ENCODE assay signal across 11 cellular contexts in genomic region chr17:78934681-78935418, GRCh38. TPM values are rescaled to one million over a fixed set of nuclear protein-coding genes. Genes with fewer than 3 reads are reported as not detected.
DNase-seq lines count a peak whose midpoint lies in the region; ATAC-seq and TF ChIP-seq lines count a peak whose summit lies in the region.
"Had no signal": no experiment of that assay in that cellular context is flagged by ENCODE, and none has a peak within 500 bp of the region (broad histone marks: within the 10 kb centered on the region; RNA-seq: fewer than 3 reads in every experiment).

No MANE protein-coding gene starts in this region.

- H3K27me3 Mint-ChIP-seq in T-helper 17 cell = no peaks in the 10 kb centered on the region

- H3K36me3 Mint-ChIP-seq in T-helper 17 cell (ENCODE audit: low read depth) = no peaks in the 10 kb centered on the region

- ATAC-seq in T-helper 17 cell = no peak

- intact Hi-C loops in prostate gland (cut with DNase I) = loop anchor here (5.0 kb wide), 1 partner anchor 37 kb away; no protein-coding TSS in a partner anchor

- H3K36me3 ChIP-seq in prostate gland = no peaks in the 10 kb centered on the region

- peaks cover 7% of the 10 kb centered on the region for H3K4me1 Mint-ChIP-seq in T-helper 17 cell

- DNase-seq in AG10803 (ENCODE audit: low read depth) = peak; percentile 29
- DNase-seq in RWPE1 (ENCODE audit: low spot score) = no peak
- no peak for DNase-seq in fibroblast of mammary gland (ENCODE audit: low read depth)
- no peak for DNase-seq in prostate gland (ENCODE audit: low spot score)
- DNase-seq in hepatic stellate cell (ENCODE audit: low spot score) = no peak
- DNase-seq in NCI-H1930 (lab: John Stamatoyannopoulos, UW) = no peak
- no peak for DNase-seq in OCI-M1 (lab: John Stamatoyannopoulos, UW)
- DNase-seq in T-helper 17 cell = no peak
- DNase-seq: activated gamma-delta T cell treated with Interleukin-2 at 50 U/mL for 16 hours, NCI-H187 treated with DMSO at 0.1 percent for 48 hours had no signal

- no peak overlapping the region for H3K4me3 Mint-ChIP-seq in T-helper 17 cell

- H3K27ac ChIP-seq in RWPE1 (peak overlapping the region; percentile 94), prostate gland (peak overlapping the region; percentile 92)

- CTCF ChIA-PET in RWPE1 (lab: Yijun Ruan, JAX) = interaction anchor here (0.6 to 2.2 kb wide), 3 partner anchors 36 to 587 kb away, joined by 3 to 5 read pairs (median 4); no protein-coding TSS in a partner anchor

- H3K27me3 ChIP-seq in prostate gland (replicated peaks; ENCODE audit: insufficient read depth) = no peaks in the 10 kb centered on the region

- TF ChIP-seq CTCF in AG10803 (conservative IDR thresholded peaks at IDR 0.05; ENCODE audit: low read length) (no peak), RWPE1 (conservative IDR thresholded peaks at IDR 0.05; ENCODE audit: low read depth) (no peak), fibroblast of mammary gland (conservative IDR thresholded peaks at IDR 0.05; ENCODE audit: control insufficient read depth, insufficient read depth, low read depth, low read length) (no peak), prostate gland (IDR thresholded peaks at IDR 0.05) (no peak)

- TF ChIP-seq POLR2A in prostate gland (IDR thresholded peaks at IDR 0.05) = no peak

- H3K4me3 ChIP-seq in AG10803 (ENCODE audit: low read length) (peak overlapping the region; percentile 49), fibroblast of mammary gland (ENCODE audit: control insufficient read depth, low read depth, low read length) (peak overlapping the region; percentile 7), prostate gland (no peak overlapping the region)

- 59% methylated on average over 18 of the region's 19 CpGs for WGBS in prostate gland

- H3K4me1 ChIP-seq in prostate gland (replicated peaks) = peaks cover 14% of the 10 kb centered on the region

- no peak overlapping the region for H3K27ac Mint-ChIP-seq in T-helper 17 cell

- no peaks in the 10 kb centered on the region for H3K9me3 ChIP-seq in prostate gland
- H3K9me3 ChIP-seq in T-helper 17 cell (ENCODE audit: control insufficient read depth, low read length, poor library complexity, severe bottlenecking) = no peaks in the 10 kb centered on the region

- POLR2A ChIA-PET in RWPE1 (lab: Yijun Ruan, JAX; ENCODE audit: low non-redundant PET) = no interaction called here

RNA-seq across cellular contexts. Expression of gene TIMP2, which starts 9.7 kb away (rescaled TPM):
- total RNA-seq in prostate gland (100 to 1,000 TPM in 1 of 2 donors, 10 to 100 TPM in 1; 54.5 to 500 TPM), T-helper 17 cell (1 to 10 TPM; 4.1 to 6.7 TPM)

RNA-seq across cellular contexts. Expression of gene CEP295NL, which starts 31.8 kb away (rescaled TPM):
- total RNA-seq in prostate gland (1 to 10 TPM; 2.2 to 8.2 TPM), T-helper 17 cell (1 to 10 TPM; 2.0 to 2.9 TPM)
- total RNA-seq: T-helper 2 cell treated with Interferon-gamma antibody and Interleukin-4, amounts not matched to agents 100 ng/mL and 5 ng/mL, for 36 hours had no signal

RNA-seq across cellular contexts. Expression of gene LGALS3BP, which starts 44.9 kb away (rescaled TPM):
- 100 to 1,000 TPM; 570 to 890 TPM for total RNA-seq in prostate gland
- total RNA-seq in T-helper 17 cell = 10 to 100 TPM; 31.7 to 45.2 TPM

Comparison
In these comparisons a context has a peak if more than half of its experiments do, and no peak if none do; other contexts are left out.
1. H3K4me3 ChIP-seq: peak in AG10803 (single experiment) and fibroblast of mammary gland (single experiment); none in prostate gland (0 of 2).
2. RNA of gene TIMP2, which starts 9.7 kb away (total RNA-seq): 54.5 to 500 TPM in prostate gland; 4.1 to 6.7 TPM in T-helper 17 cell; every median in the first group is over 4 times any median in the second.
3. RNA of gene LGALS3BP, which starts 44.9 kb away (total RNA-seq): 570 to 890 TPM in prostate gland; 31.7 to 45.2 TPM in T-helper 17 cell; every median in the first group is over 10 times any median in the second.